18 cellular contexts compared by ENCODE assay signal in the genomic region with DNA sequence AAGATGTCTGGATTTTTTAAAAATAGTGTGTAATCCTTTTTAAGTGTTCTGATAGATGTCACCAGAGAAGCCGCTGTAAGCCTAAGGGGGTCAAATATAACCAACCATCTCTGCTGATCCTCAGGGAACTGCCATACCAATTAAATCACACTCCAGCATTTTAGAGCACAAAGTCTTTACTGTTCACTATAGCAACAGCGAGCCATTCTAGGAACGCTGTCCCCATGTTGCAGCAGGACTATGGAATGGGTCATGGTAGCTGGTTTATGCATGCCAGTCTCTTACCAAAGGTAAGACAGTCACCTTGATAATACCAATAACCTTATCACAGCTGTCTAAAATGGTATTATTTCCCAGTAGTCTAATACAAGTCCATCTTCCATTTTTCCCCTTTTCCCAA. TPM values are rescaled to one million over a fixed set of nuclear protein-coding genes. Genes with fewer than 3 reads are reported as not detected.
DNase-seq lines count a peak whose midpoint lies in the region; ATAC-seq, FAIRE-seq and TF ChIP-seq lines count a peak whose summit lies in the region.
"Had no signal": no experiment of that assay in that cellular context is flagged by ENCODE, and none has a peak within 500 bp of the region (broad histone marks: within the 10 kb centered on the region; RNA-seq: fewer than 3 reads in every experiment).

No MANE protein-coding gene starts in this region.

- H4K20me1 ChIP-seq in HepG2 (ENCODE audit: insufficient read depth, low read length) (peaks cover 91% of the 10 kb centered on the region), smooth muscle cell (ENCODE audit: low read depth) (peaks cover 98% of the 10 kb centered on the region)

- in situ Hi-C loops in HepG2 (cut with HindIII; ENCODE audit: extremely low pct_ligation_motif_present, low pct_unique_long_range_greater_than_20kb), result no loop called here

- H3K9ac ChIP-seq in HepG2 (ENCODE audit: insufficient read depth, low read depth, low read length), result no peak overlapping the region
- no peak overlapping the region for H3K9ac ChIP-seq in neuronal stem cell (ENCODE audit: low read depth, low read length, poor library complexity)
- no peak overlapping the region for H3K9ac ChIP-seq in smooth muscle cell (ENCODE audit: low read depth)
- H3K9ac ChIP-seq: BLaER1, GM23248 had no signal

- peak in 1 of 2 experiments; percentile 13; a peak in 1 of 4 replicates for TF ChIP-seq POLR2A in HepG2 (IDR thresholded peaks at IDR 0.05; ENCODE audit: insufficient read depth in 1 of 2, low read depth in 2 of 2, low read length in 2 of 2)
- no peak for TF ChIP-seq POLR2A in right lobe of liver (IDR thresholded peaks at IDR 0.05)
- no peak for TF ChIP-seq POLR2A in suprapubic skin (IDR thresholded peaks at IDR 0.05)

- H3F3A ChIP-seq in smooth muscle cell (ENCODE audit: low read depth), result peaks cover 4% of the 10 kb centered on the region

- intact Hi-C loops in HepG2 (cut with micrococcal nuclease; ENCODE audit: unreplicated experiment), result no loop called here
- intact Hi-C loops in right lobe of liver (cut with DNase I), result no loop called here

- no peak for FAIRE-seq in HepG2 (lab: Jason Lieb, UNC)
- FAIRE-seq: GM12878, GM19239 had no signal

- ATAC-seq in HepG2, result no peak; the same call in 2 of the 3 replicates
- no peak for ATAC-seq in right lobe of liver
- ATAC-seq: GM12878 had no signal

- TF ChIP-seq EP300 in HepG2 (IDR thresholded peaks at IDR 0.05; ENCODE audit: low read depth in 2 of 2, low read length in 2 of 2), result no peak
- no peak for TF ChIP-seq EP300 in HepG2 (CRISPR knock-in tag; IDR thresholded peaks at IDR 0.05; ENCODE audit: borderline replicate concordance)
- no peak for TF ChIP-seq EP300 in suprapubic skin (IDR thresholded peaks at IDR 0.05)

- H3K4me1 ChIP-seq in HepG2 (ENCODE audit: insufficient read depth, low read length) (peaks cover 94% of the 10 kb centered on the region), right lobe of liver (peaks cover 0 to 9% (median 0%) of the 10 kb centered on the region in 4 donors), mesodermal cell (ENCODE audit: control insufficient read depth, insufficient read depth, low read length, poor library complexity, severe bottlenecking) (no peaks in the 10 kb centered on the region), neuronal stem cell (ENCODE audit: control insufficient read depth in 2 of 2, insufficient read depth in 1 of 2, low read depth in 1 of 2, low read length in 2 of 2) (peaks cover 0 to 5% of the 10 kb centered on the region in 2 donors), smooth muscle cell (ENCODE audit: low read depth) (peaks cover 4% of the 10 kb centered on the region), suprapubic skin (peaks cover 3% of the 10 kb centered on the region)
- H3K4me1 ChIP-seq: BLaER1 had no signal

- H2AK5ac ChIP-seq in neuronal stem cell (ENCODE audit: low read depth, low read length), result no peak overlapping the region

- no peak overlapping the region for H3K23ac ChIP-seq in neuronal stem cell (ENCODE audit: low read depth, low read length, poor library complexity)

- BruUV-seq in HepG2 (replicated peaks; lab: Mats Ljungman, UMichigan), result no TSS peak

- TF ChIP-seq CTCF in HepG2 (CRISPR knock-in tag; IDR thresholded peaks at IDR 0.05) (no peak), right lobe of liver (IDR thresholded peaks at IDR 0.05) (no peak), smooth muscle cell (IDR thresholded peaks at IDR 0.05; ENCODE audit: borderline replicate concordance, insufficient read depth, poor library complexity, severe bottlenecking) (no peak), suprapubic skin (IDR thresholded peaks at IDR 0.05) (no peak)

- no peak overlapping the region for H2BK15ac ChIP-seq in neuronal stem cell (ENCODE audit: low read length)

- DNase-seq in HepG2 (ENCODE audit: low spot score), result no peak
- no peak for DNase-seq in right lobe of liver
- DNase-seq in neuronal stem cell (ENCODE audit: low spot score), result no peak
- no peak for DNase-seq in smooth muscle cell (lab: John Stamatoyannopoulos, UW; ENCODE audit: unreplicated experiment)
- no peak for DNase-seq in suprapubic skin (ENCODE audit: low spot score in 2 of 2)
- DNase-seq in activated CD8-positive, alpha-beta memory T cell treated with anti-CD3 and anti-CD28 coated beads for 24 hours, result no peak
- no peak for DNase-seq in DMS153 (lab: John Stamatoyannopoulos, UW)
- DNase-seq: 8988T; CD4-positive, alpha-beta memory T cell; DMS79 treated with DMSO at 0.1 percent for 48 hours; GM23248; IMR-90 had no signal

- peaks cover 1% of the 10 kb centered on the region for H3K79me1 ChIP-seq in neuronal stem cell (ENCODE audit: low read depth, low read length)

- no peak overlapping the region for H3K4me3 ChIP-seq in HepG2 (replicated peaks in 1 of 3; ENCODE audit: insufficient read depth in 1 of 3, low read depth in 2 of 3, low read length in 3 of 3)
- H3K4me3 ChIP-seq in right lobe of liver, result no peak overlapping the region
- no peak overlapping the region for H3K4me3 ChIP-seq in mesodermal cell (ENCODE audit: extremely low read depth, insufficient read depth, low read length, poor library complexity, severe bottlenecking)
- no peak overlapping the region for H3K4me3 ChIP-seq in neuronal stem cell (ENCODE audit: low read length in 2 of 2)
- H3K4me3 ChIP-seq in smooth muscle cell, result no peak overlapping the region
- no peak overlapping the region for H3K4me3 ChIP-seq in suprapubic skin
- H3K4me3 ChIP-seq: BLaER1, GM12878, GM23248, HAP-1 had no signal

- no peak overlapping the region for H2BK120ac ChIP-seq in neuronal stem cell (ENCODE audit: low read depth, low read length)

- no peak overlapping the region for H4K8ac ChIP-seq in neuronal stem cell (ENCODE audit: low read depth, low read length)

- peaks cover 8 to 52% of the 10 kb centered on the region in 2 experiments for H3K36me3 ChIP-seq in HepG2 (replicated peaks in 1 of 2; ENCODE audit: control insufficient read depth in 1 of 2, insufficient read depth in 2 of 2, low read length in 2 of 2)
- H3K36me3 ChIP-seq in right lobe of liver, result no peaks in the 10 kb centered on the region
- peaks cover 35% of the 10 kb centered on the region for H3K36me3 ChIP-seq in mesodermal cell (ENCODE audit: control insufficient read depth, insufficient read depth, low read length)
- peaks cover 0 to 87% of the 10 kb centered on the region in 2 donors for H3K36me3 ChIP-seq in neuronal stem cell (replicated peaks in 1 of 2; ENCODE audit: control insufficient read depth in 2 of 2, insufficient read depth in 2 of 2, low read length in 2 of 2)
- H3K36me3 ChIP-seq in smooth muscle cell (ENCODE audit: low read depth), result peaks cover 4% of the 10 kb centered on the region
- no peaks in the 10 kb centered on the region for H3K36me3 ChIP-seq in suprapubic skin

- no peak overlapping the region for H3K4me2 ChIP-seq in HepG2 (ENCODE audit: low read depth, low read length)
- no peak overlapping the region for H3K4me2 ChIP-seq in neuronal stem cell (ENCODE audit: insufficient read depth, low read length, poor library complexity, severe bottlenecking)
- no peak overlapping the region for H3K4me2 ChIP-seq in smooth muscle cell
- H3K4me2 ChIP-seq: BLaER1 had no signal

- H3K27me3 ChIP-seq in HepG2 (ENCODE audit: control insufficient read depth in 1 of 2, insufficient read depth in 2 of 2, low read length in 2 of 2) (no peaks in the 10 kb centered on the region), right lobe of liver (no peaks in the 10 kb centered on the region), neuronal stem cell (ENCODE audit: control insufficient read depth in 3 of 3, insufficient read depth in 3 of 3, low read depth in 1 of 3, low read length in 3 of 3) (no peaks in the 10 kb centered on the region), smooth muscle cell (ENCODE audit: low read depth) (no peaks in the 10 kb centered on the region), suprapubic skin (no peaks in the 10 kb centered on the region)
- H3K27me3 ChIP-seq: BLaER1 had no signal

- no peak overlapping the region for H2BK5ac ChIP-seq in neuronal stem cell (ENCODE audit: low read length)

- peak overlapping the region; percentile 71 for H3K18ac ChIP-seq in neuronal stem cell (ENCODE audit: low read length)

- WGBS in HepG2 (ENCODE audit: low lambda C conversion rate), result 79% methylated on average over 3 of the region's 3 CpGs
- 100% methylated on average over 3 of the region's 3 CpGs for WGBS in right lobe of liver (ENCODE audit: insufficient coverage, low coverage, low lambda C conversion rate, missing lambda C conversion rate)
- WGBS in mesodermal cell (ENCODE audit: insufficient coverage in 2 of 2), 2 experiments, result 100% methylated on average over 2 of the region's 3 CpGs; no CpG with 5 or more reads in 1 of the 2 experiments
- WGBS in neuronal stem cell (ENCODE audit: extremely low coverage in 2 of 2, insufficient read length in 2 of 2, insufficient replicate concordance in 1 of 2), 2 donors, result no CpG with 5 or more reads among the region's 3 CpGs
- WGBS in smooth muscle cell (ENCODE audit: low lambda C conversion rate), result 73% methylated on average over 3 of the region's 3 CpGs
- 94% methylated on average over 3 of the region's 3 CpGs for WGBS in suprapubic skin

- H3K27ac ChIP-seq in HepG2 (ENCODE audit: extremely low read length, insufficient read depth, low read length) (no peak overlapping the region), right lobe of liver (no peak overlapping the region), mesodermal cell (ENCODE audit: low read depth, low read length, severe bottlenecking) (peak overlapping the region; percentile 3), neuronal stem cell (replicated peaks; ENCODE audit: low read length) (no peak overlapping the region), smooth muscle cell (ENCODE audit: low read depth) (peak overlapping the region; percentile 48), suprapubic skin (no peak overlapping the region)
- H3K27ac ChIP-seq: BLaER1, GM23248, HL-60 had no signal

- POLR2A ChIA-PET in HepG2 (lab: Yijun Ruan, JAX), result no interaction called here

- no peak overlapping the region for H3K4ac ChIP-seq in neuronal stem cell (ENCODE audit: low read length)

- CTCF ChIA-PET in HepG2 (lab: Yijun Ruan, JAX; ENCODE audit: low intra/inter-chr PET ratio, low total read pairs), result no interaction called here

- H3K14ac ChIP-seq in neuronal stem cell (ENCODE audit: low read length), result no peak overlapping the region

- no peak overlapping the region for H2BK12ac ChIP-seq in neuronal stem cell (ENCODE audit: low read length)

- H2AFZ ChIP-seq in HepG2 (ENCODE audit: low read length) (no peak overlapping the region), neuronal stem cell (ENCODE audit: low read length) (no peak overlapping the region), smooth muscle cell (ENCODE audit: low read depth) (no peak overlapping the region)
- H2AFZ ChIP-seq: GM23248 had no signal

- H3K79me2 ChIP-seq in HepG2 (ENCODE audit: insufficient read depth, low read length) (peaks cover 99% of the 10 kb centered on the region), smooth muscle cell (ENCODE audit: low read depth) (peaks cover 100% of the 10 kb centered on the region)

- TF ChIP-seq RAD21 in HepG2 (CRISPR knock-in tag; IDR thresholded peaks at IDR 0.05), result no peak

- H3K9me3 ChIP-seq in HepG2 (ENCODE audit: low read length) (no peaks in the 10 kb centered on the region), right lobe of liver (no peaks in the 10 kb centered on the region), mesodermal cell (ENCODE audit: control insufficient read depth, low read length) (no peaks in the 10 kb centered on the region), neuronal stem cell (replicated peaks in 1 of 2; ENCODE audit: control insufficient read depth in 2 of 2, insufficient read depth in 1 of 2, low read depth in 1 of 2, low read length in 2 of 2) (peaks cover 0 to 24% of the 10 kb centered on the region in 2 donors), smooth muscle cell (replicated peaks; ENCODE audit: low read depth) (no peaks in the 10 kb centered on the region), suprapubic skin (no peaks in the 10 kb centered on the region)

- H4K91ac ChIP-seq in neuronal stem cell (ENCODE audit: low read depth, low read length, poor library complexity), result no peak overlapping the region

RNA-seq across cellular contexts. Expression of gene TRIM24, which starts 33.5 kb away (rescaled TPM):
- total RNA-seq in HepG2 (2016; rRNA removed; fragmentation: Illumina TruSeq; extraction: Trizol) (106 and 118 TPM in 2 replicates), right lobe of liver (10 to 100 TPM; 14.5 to 18.9 (median 16.5) TPM), smooth muscle cell (52.1 and 60.7 TPM in 2 replicates), suprapubic skin (10 to 100 TPM; 16.1 to 20.8 (median 17.7) TPM)
- total RNA-seq in HepG2 (2016; cell fraction: cytosol; rRNA removed; fragmentation: Illumina TruSeq; extraction: Trizol; ENCODE audit: low read depth), result 122 and 139 TPM in 2 replicates
- total RNA-seq in HepG2 (2016; cell fraction: insoluble cytoplasmic fraction; rRNA removed; fragmentation: Illumina TruSeq; extraction: Trizol), result 99.4 and 119 TPM in 2 replicates
- total RNA-seq in HepG2 (2016; cell fraction: membrane; rRNA removed; fragmentation: Illumina TruSeq; extraction: Trizol), result 66.5 and 76.0 TPM in 2 replicates
- total RNA-seq in HepG2 (2016; cell fraction: nucleus; rRNA removed; fragmentation: Illumina TruSeq; extraction: Trizol), result 103 and 118 TPM in 2 replicates
- polyA plus RNA-seq in HepG2 (2011; rRNA removed) (70.3 and 100 TPM in 2 replicates), smooth muscle cell (24.9 and 39.9 TPM in 2 replicates)
- polyA plus RNA-seq in HepG2 (2011; cell fraction: cytosol; rRNA removed), result 34.7 and 45.8 TPM in 2 replicates
- polyA plus RNA-seq in HepG2 (2011; cell fraction: nucleus; rRNA removed), result 47.7 and 50.1 TPM in 2 replicates
- 45.5 and 53.7 TPM in 2 replicates for polyA plus RNA-seq in HepG2 (2012)
- 3.2 and 3.5 TPM in 2 replicates for polyA plus RNA-seq in HepG2 (2016; cell fraction: cytosol; fragmentation: Illumina TruSeq; extraction: Trizol; ENCODE audit: low read depth)
- polyA plus RNA-seq in HepG2 (2016; cell fraction: insoluble cytoplasmic fraction; fragmentation: Illumina TruSeq; extraction: Trizol; ENCODE audit: low read depth), result 140 and 150 TPM in 2 replicates
- 12.3 and 15.0 TPM in 2 replicates for polyA plus RNA-seq in HepG2 (2016; cell fraction: membrane; fragmentation: Illumina TruSeq; extraction: Trizol; ENCODE audit: low read depth)
- polyA plus RNA-seq in HepG2 (2016; cell fraction: nucleus; fragmentation: Illumina TruSeq; extraction: Trizol; ENCODE audit: insufficient read depth, low read depth), result 118 and 128 TPM in 2 replicates
- polyA minus RNA-seq in HepG2 (2011; rRNA and poly(A)+ RNA removed; ENCODE audit: low replicate concordance), result 19.6 and 88.1 TPM in 2 replicates
- polyA minus RNA-seq in HepG2 (2011; cell fraction: cytosol; rRNA and poly(A)+ RNA removed), result 86.8 and 89.8 TPM in 2 replicates
- polyA minus RNA-seq in HepG2 (2011; cell fraction: nucleus; rRNA and poly(A)+ RNA removed), result 194 and 209 TPM in 2 replicates
- polyA plus RNA-seq in mesodermal cell (2013, experiment 1 of 2), result 65.1 TPM
- polyA plus RNA-seq in mesodermal cell (2013, experiment 2 of 2), result 69.4 TPM
- polyA plus RNA-seq in neuronal stem cell (2013, experiment 1 of 2), result 71.5 TPM
- 73.3 TPM for polyA plus RNA-seq in neuronal stem cell (2013, experiment 2 of 2)

Comparison
In these comparisons a context has a peak if more than half of its experiments do, and no peak if none do; other contexts are left out.
1. H3K27ac ChIP-seq: peak in mesodermal cell (single experiment) and smooth muscle cell (single experiment); none in HepG2 (single experiment), right lobe of liver (0 of 3), neuronal stem cell (single experiment) and suprapubic skin (single experiment).